1 cellular context compared by ENCODE assay signal in the genomic region with DNA sequence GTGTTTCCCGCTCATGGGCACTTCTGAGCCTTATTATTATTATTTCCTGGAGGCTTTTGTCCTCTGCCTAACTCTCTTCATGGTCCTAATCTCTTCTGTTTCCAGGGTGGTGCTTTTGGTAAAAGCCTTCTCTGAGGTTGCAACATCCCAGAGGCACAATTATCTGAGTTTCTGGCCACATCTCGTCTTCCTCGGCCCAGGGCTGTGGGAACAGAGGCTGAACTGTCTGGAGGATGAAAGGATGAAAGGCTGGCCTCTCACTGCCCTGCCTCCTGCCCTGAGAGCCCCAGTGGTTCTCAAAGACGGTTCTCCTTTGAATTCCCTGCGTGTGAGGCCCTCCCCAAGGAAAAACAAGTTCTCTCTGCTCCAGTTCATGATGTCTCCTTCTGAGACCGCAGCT.
TF ChIP-seq lines count a peak whose summit lies in the region.

No MANE protein-coding gene starts in this region.

TF ChIP-seq in GM23338, 12 proteins besides CTCF, POLR2A, EP300 and RAD21 (continued from another document):
- TF ChIP-seq, protein P1, sequence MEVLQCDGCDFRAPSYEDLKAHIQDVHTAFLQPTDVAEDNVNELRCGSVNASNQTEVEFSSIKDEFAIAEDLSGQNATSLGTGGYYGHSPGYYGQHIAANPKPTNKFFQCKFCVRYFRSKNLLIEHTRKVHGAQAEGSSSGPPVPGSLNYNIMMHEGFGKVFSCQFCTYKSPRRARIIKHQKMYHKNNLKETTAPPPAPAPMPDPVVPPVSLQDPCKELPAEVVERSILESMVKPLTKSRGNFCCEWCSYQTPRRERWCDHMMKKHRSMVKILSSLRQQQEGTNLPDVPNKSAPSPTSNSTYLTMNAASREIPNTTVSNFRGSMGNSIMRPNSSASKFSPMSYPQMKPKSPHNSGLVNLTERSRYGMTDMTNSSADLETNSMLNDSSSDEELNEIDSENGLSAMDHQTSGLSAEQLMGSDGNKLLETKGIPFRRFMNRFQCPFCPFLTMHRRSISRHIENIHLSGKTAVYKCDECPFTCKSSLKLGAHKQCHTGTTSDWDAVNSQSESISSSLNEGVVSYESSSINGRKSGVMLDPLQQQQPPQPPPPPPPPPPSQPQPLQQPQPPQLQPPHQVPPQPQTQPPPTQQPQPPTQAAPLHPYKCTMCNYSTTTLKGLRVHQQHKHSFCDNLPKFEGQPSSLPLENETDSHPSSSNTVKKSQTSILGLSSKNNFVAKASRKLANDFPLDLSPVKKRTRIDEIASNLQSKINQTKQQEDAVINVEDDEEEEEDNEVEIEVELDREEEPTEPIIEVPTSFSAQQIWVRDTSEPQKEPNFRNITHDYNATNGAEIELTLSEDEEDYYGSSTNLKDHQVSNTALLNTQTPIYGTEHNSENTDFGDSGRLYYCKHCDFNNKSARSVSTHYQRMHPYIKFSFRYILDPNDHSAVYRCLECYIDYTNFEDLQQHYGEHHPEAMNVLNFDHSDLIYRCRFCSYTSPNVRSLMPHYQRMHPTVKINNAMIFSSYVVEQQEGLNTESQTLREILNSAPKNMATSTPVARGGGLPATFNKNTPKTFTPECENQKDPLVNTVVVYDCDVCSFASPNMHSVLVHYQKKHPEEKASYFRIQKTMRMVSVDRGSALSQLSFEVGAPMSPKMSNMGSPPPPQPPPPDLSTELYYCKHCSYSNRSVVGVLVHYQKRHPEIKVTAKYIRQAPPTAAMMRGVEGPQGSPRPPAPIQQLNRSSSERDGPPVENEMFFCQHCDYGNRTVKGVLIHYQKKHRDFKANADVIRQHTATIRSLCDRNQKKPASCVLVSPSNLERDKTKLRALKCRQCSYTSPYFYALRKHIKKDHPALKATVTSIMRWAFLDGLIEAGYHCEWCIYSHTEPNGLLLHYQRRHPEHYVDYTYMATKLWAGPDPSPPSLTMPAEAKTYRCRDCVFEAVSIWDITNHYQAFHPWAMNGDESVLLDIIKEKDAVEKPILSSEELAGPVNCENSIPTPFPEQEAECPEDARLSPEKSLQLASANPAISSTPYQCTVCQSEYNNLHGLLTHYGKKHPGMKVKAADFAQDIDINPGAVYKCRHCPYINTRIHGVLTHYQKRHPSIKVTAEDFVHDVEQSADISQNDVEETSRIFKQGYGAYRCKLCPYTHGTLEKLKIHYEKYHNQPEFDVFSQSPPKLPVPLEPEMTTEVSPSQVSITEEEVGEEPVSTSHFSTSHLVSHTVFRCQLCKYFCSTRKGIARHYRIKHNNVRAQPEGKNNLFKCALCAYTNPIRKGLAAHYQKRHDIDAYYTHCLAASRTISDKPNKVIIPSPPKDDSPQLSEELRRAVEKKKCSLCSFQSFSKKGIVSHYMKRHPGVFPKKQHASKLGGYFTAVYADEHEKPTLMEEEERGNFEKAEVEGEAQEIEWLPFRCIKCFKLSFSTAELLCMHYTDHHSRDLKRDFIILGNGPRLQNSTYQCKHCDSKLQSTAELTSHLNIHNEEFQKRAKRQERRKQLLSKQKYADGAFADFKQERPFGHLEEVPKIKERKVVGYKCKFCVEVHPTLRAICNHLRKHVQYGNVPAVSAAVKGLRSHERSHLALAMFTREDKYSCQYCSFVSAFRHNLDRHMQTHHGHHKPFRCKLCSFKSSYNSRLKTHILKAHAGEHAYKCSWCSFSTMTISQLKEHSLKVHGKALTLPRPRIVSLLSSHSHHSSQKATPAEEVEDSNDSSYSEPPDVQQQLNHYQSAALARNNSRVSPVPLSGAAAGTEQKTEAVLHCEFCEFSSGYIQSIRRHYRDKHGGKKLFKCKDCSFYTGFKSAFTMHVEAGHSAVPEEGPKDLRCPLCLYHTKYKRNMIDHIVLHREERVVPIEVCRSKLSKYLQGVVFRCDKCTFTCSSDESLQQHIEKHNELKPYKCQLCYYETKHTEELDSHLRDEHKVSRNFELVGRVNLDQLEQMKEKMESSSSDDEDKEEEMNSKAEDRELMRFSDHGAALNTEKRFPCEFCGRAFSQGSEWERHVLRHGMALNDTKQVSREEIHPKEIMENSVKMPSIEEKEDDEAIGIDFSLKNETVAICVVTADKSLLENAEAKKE (CRISPR knock-in tag; IDR thresholded peaks at IDR 0.05) = no peak
- TF ChIP-seq JUNB (IDR thresholded peaks at IDR 0.05; ENCODE audit: unreplicated experiment) (no peak), STAT1 (IDR thresholded peaks at IDR 0.05; ENCODE audit: unreplicated experiment) (no peak), EZH2 (IDR thresholded peaks at IDR 0.05; ENCODE audit: low read depth, unreplicated experiment) (no peak), NANOG (IDR thresholded peaks at IDR 0.05; ENCODE audit: borderline replicate concordance) (no peak), EZH2phosphoT487 (IDR thresholded peaks at IDR 0.05; ENCODE audit: unreplicated experiment) (no peak), ZNF331 (CRISPR knock-in tag; IDR thresholded peaks at IDR 0.05; ENCODE audit: low read depth) (no peak), CREB1 (CRISPR knock-in tag; IDR thresholded peaks at IDR 0.05; ENCODE audit: low read depth) (no peak), POLR2AphosphoS5 (IDR thresholded peaks at IDR 0.05; ENCODE audit: low read depth) (no peak)
